In genomic region chr1:16009030-16009460, GRCh38 we compare ENCODE assay signal across 8 cellular contexts. TPM values are rescaled to one million over a fixed set of nuclear protein-coding genes. Genes with fewer than 3 reads are reported as not detected.
DNase-seq lines count a peak whose midpoint lies in the region; ATAC-seq and TF ChIP-seq lines count a peak whose summit lies in the region.

No MANE protein-coding gene starts in this region.

- DNase-seq in AG04449 (ENCODE audit: low read depth, low spot score) (no peak), GM19238 (ENCODE audit: insufficient read length, low spot score) (peak; percentile 60), NCI-H2227 treated with DMSO at 0.1 percent for 48 hours (lab: John Stamatoyannopoulos, UW) (peak; percentile 76), cerebellum (ENCODE audit: low spot score) (peak; percentile 91)
- DNase-seq in activated CD4-positive, alpha-beta T cell treated with anti-CD3 and anti-CD28 coated beads for 4 hours: peak; percentile 59 to 78
- peak; percentile 28 to 65 (median 45) for DNase-seq in stimulated activated CD4-positive, alpha-beta T cell treated with anti-CD3 and anti-CD28 coated beads, TNF-alpha, amount 100 ng/mL, for 1 hour (ENCODE audit: low read depth in 3 of 3, low spot score in 1 of 3)

- no peaks in the 10 kb centered on the region for H3K9me3 ChIP-seq in liver (ENCODE audit: control insufficient read depth in 4 of 4, low read length in 3 of 4)

- CTCF ChIA-PET in AG04449 (lab: Yijun Ruan, JAX): interaction anchor here (0.6 to 11.1 kb wide), 30 partner anchors 11 to 355 kb away, joined by 3 to 141 read pairs (median 7); partner anchors contain the start of genes CLCNKA, FAM131C, HSPB7 and ZBTB17

- no peaks in the 10 kb centered on the region for H3K36me3 ChIP-seq in liver (ENCODE audit: control insufficient read depth in 4 of 4, insufficient read depth in 3 of 4, low read depth in 1 of 4, low read length in 3 of 4)

- POLR2A ChIA-PET in AG04449 (lab: Yijun Ruan, JAX): no interaction called here

- ATAC-seq in GM18907 (IDR thresholded peaks at IDR 0.05; ENCODE audit: unreplicated experiment): no peak

- no peak overlapping the region for H3K4me3 ChIP-seq in AG04449 (ENCODE audit: low read depth, low read length)
- no peak overlapping the region for H3K4me3 ChIP-seq in liver (ENCODE audit: low read depth in 1 of 3, low read length in 3 of 3)

- 3% methylated on average over 4 of the region's 4 CpGs for WGBS in liver

- peaks cover 0 to 12% (median 6%) of the 10 kb centered on the region in 4 donors for H3K4me1 ChIP-seq in liver (ENCODE audit: control insufficient read depth in 4 of 4, insufficient read depth in 4 of 4, low read length in 3 of 4)

- no peak overlapping the region for H3K27ac ChIP-seq in liver (ENCODE audit: low read depth in 1 of 2, low read length in 2 of 2)

- TF ChIP-seq CTCF in AG04449 (IDR thresholded peaks at IDR 0.05; ENCODE audit: insufficient read depth, low read length, missing control alignments) (peak; percentile 92), liver (IDR thresholded peaks at IDR 0.05; ENCODE audit: low read depth, low read length, missing input control) (peak; percentile 93)

- no peak overlapping the region for H3K9ac ChIP-seq in liver (ENCODE audit: low read depth in 1 of 2, low read length in 2 of 2)

- peak; percentile 93 to 98 for TF ChIP-seq RAD21 in liver (IDR thresholded peaks at IDR 0.05)

- H3K27me3 ChIP-seq in liver (ENCODE audit: control insufficient read depth in 4 of 4, insufficient read depth in 4 of 4, low read length in 3 of 4): no peaks in the 10 kb centered on the region

TF ChIP-seq in liver, 16 proteins besides CTCF, POLR2A, EP300 and RAD21:
- TF ChIP-seq HNF4A (conservative IDR thresholded peaks at IDR 0.05) (peak in 1 of 2 donors; percentile 20), FOXA2 (IDR thresholded peaks at IDR 0.05) (no peak)

RNA-seq across cellular contexts. Expression of gene SRARP, which starts 5.0 kb away (rescaled TPM):
- total RNA-seq in cerebellum (0.82 TPM), liver (not detected)
- under 1 TPM in 1 of 2 donors, not detected in 1; 0.02 TPM for polyA plus RNA-seq in liver

RNA-seq across cellular contexts. Expression of gene HSPB7, which starts 8.8 kb away (rescaled TPM):
- total RNA-seq in cerebellum (0.36 TPM), liver (under 1 TPM; 0.28 to 0.42 TPM)
- 1 to 10 TPM in 1 of 2 donors, under 1 TPM in 1; 0.28 to 1.4 TPM for polyA plus RNA-seq in liver

RNA-seq across cellular contexts. Expression of gene CLCNKA, which starts 12.8 kb away (rescaled TPM):
- total RNA-seq in cerebellum (not detected), liver (not detected)
- not detected for polyA plus RNA-seq in liver

RNA-seq across cellular contexts. Expression of gene ZBTB17, which starts 33.1 kb away (rescaled TPM):
- 30.9 TPM for total RNA-seq in cerebellum
- 10 to 100 TPM; 10.4 to 15.1 TPM for total RNA-seq in liver
- polyA plus RNA-seq in liver: 1 to 10 TPM; 8.9 to 9.4 TPM

RNA-seq across cellular contexts. Expression of gene CLCNKB, which starts 34.5 kb away (rescaled TPM):
- 0.45 TPM for total RNA-seq in cerebellum
- total RNA-seq in liver: not detected
- polyA plus RNA-seq in liver: not detected
